In the genomic region with DNA sequence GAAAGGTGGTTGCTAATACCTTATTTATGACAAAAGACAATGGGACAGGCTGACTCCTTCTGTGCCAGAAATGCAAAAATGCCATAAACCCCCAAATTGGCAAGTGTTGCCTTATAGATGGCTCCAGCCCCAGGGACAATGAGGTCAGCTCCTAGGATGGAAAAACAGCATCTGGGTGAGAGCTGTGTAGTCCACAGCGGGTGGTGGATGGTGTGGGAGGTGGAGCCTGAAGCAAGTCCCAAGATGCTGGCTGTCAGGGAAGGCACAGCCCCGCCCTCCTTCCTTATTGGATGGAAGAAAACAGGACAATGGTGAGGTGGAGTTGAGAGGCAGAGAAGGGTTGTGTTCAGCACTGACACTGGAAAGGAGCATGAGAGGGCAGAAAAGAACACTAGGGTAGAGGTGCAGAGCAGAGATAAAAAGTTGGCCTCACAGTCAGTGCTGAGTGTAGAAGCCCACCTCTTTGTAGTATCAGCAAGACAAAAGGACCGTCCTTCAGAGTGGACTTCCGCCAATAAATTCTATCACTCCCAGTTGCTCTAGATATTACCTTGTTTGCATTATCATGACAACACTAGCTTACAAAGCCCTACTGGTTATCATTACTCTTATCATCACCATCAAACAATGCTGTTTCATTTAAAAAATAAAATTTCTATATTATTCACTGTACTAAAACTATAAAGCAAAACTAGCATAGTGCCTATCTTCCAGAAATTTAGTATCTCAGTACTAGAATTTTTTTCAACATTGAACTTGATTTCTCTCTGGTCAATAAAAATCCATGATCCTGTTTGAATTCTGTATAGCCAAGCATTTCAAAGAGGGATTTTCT, we compare ENCODE assay signal across 8 cellular contexts. TPM values are rescaled to one million over a fixed set of nuclear protein-coding genes. Genes with fewer than 3 reads are reported as not detected.
DNase-seq lines count a peak whose midpoint lies in the region; ATAC-seq, FAIRE-seq and TF ChIP-seq lines count a peak whose summit lies in the region.

No MANE protein-coding gene starts in this region.

- peaks cover 35 to 42% of the 10 kb centered on the region in 2 donors for H3K4me1 Mint-ChIP-seq in natural killer cell treated with Interleukin-12 subunit alpha and Interleukin-12 subunit beta and Interleukin-15 and Interleukin-18, amount 100 ng/mL, for 72 hours (ENCODE audit: low read depth in 2 of 2)

- H3K27ac ChIP-seq in esophagus (ENCODE audit: low read depth in 2 of 2, low read length in 1 of 2) (peak overlapping the region; percentile 48 to 56), small intestine (ENCODE audit: low read depth in 1 of 2, low read length in 1 of 2) (peak overlapping the region in 1 of 2 donors; percentile 79)

- H3K9me3 ChIP-seq in esophagus (ENCODE audit: control insufficient read depth in 2 of 2, insufficient read depth in 1 of 2, low read depth in 1 of 2, low read length in 1 of 2): no peaks in the 10 kb centered on the region
- no peaks in the 10 kb centered on the region for H3K9me3 ChIP-seq in small intestine (ENCODE audit: control insufficient read depth, low read depth)

- H3K4me1 ChIP-seq in esophagus (ENCODE audit: control insufficient read depth in 2 of 2, insufficient read depth in 2 of 2, low read length in 1 of 2): peaks cover 0 to under 1% of the 10 kb centered on the region in 2 donors
- peaks cover 0 to 2% of the 10 kb centered on the region in 2 donors for H3K4me1 ChIP-seq in small intestine (ENCODE audit: control insufficient read depth in 2 of 2, insufficient read depth in 1 of 2, low read depth in 1 of 2, low read length in 1 of 2)

- no peaks in the 10 kb centered on the region for H3K27me3 Mint-ChIP-seq in natural killer cell treated with Interleukin-12 subunit alpha and Interleukin-12 subunit beta and Interleukin-15 and Interleukin-18, amount 100 ng/mL, for 72 hours

- ATAC-seq in natural killer cell treated with Interleukin-12 subunit alpha and Interleukin-12 subunit beta and Interleukin-15 and Interleukin-18, amount 100 ng/mL, for 72 hours: no peak

- no peak for FAIRE-seq in small intestine (lab: Jason Lieb, UNC)

- peak overlapping the region; percentile 53 for H3K4me3 Mint-ChIP-seq in natural killer cell treated with Interleukin-12 subunit alpha and Interleukin-12 subunit beta and Interleukin-15 and Interleukin-18, amount 100 ng/mL, for 72 hours

- H3K36me3 Mint-ChIP-seq in natural killer cell treated with Interleukin-12 subunit alpha and Interleukin-12 subunit beta and Interleukin-15 and Interleukin-18, amount 100 ng/mL, for 72 hours: peaks cover 9% of the 10 kb centered on the region

- no peak for TF ChIP-seq CTCF in GM10266 (IDR thresholded peaks at IDR 0.05; ENCODE audit: control insufficient read depth, insufficient read depth, low read depth, missing control alignments)

- DNase-seq in GF-D8 (lab: John Stamatoyannopoulos, UW) (peak; percentile 52), NCI-H1048 (lab: John Stamatoyannopoulos, UW) (peak; percentile 26), T1000 (lab: John Stamatoyannopoulos, UW) (peak; percentile 25), GM10266 (ENCODE audit: extremely low spot score) (no peak), small intestine (no peak)
- DNase-seq in natural killer cell treated with Interleukin-12 subunit alpha and Interleukin-12 subunit beta and Interleukin-15 and Interleukin-18, amount 100 ng/mL, for 72 hours (ENCODE audit: low spot score): no peak
- no peak for DNase-seq in activated CD8-positive, alpha-beta memory T cell treated with anti-CD3 and anti-CD28 coated beads for 24 hours

- H3K4me3 ChIP-seq in esophagus (ENCODE audit: low read depth in 1 of 2, low read length in 2 of 2) (no peak overlapping the region), small intestine (ENCODE audit: low read depth in 1 of 2, low read length in 2 of 2) (no peak overlapping the region)

- H3K27ac Mint-ChIP-seq in natural killer cell treated with Interleukin-12 subunit alpha and Interleukin-12 subunit beta and Interleukin-15 and Interleukin-18, amount 100 ng/mL, for 72 hours: peak overlapping the region; percentile 99 to 100

- H3K36me3 ChIP-seq in esophagus (ENCODE audit: control insufficient read depth in 2 of 2, insufficient read depth in 2 of 2, low read length in 1 of 2) (no peaks in the 10 kb centered on the region), small intestine (ENCODE audit: control insufficient read depth in 2 of 2, insufficient read depth in 2 of 2, low read length in 2 of 2) (no peaks in the 10 kb centered on the region)

- 51 to 64% methylated on average over 4 of the region's 4 CpGs for WGBS in esophagus, 2 donors
- WGBS in small intestine, 3 donors: 59 to 91% (median 80%) methylated on average over 4 of the region's 4 CpGs

- H3K9me3 Mint-ChIP-seq in natural killer cell treated with Interleukin-12 subunit alpha and Interleukin-12 subunit beta and Interleukin-15 and Interleukin-18, amount 100 ng/mL, for 72 hours: peaks cover 2% of the 10 kb centered on the region

- H3K27me3 ChIP-seq in esophagus (ENCODE audit: control insufficient read depth in 1 of 2, insufficient read depth in 2 of 2, low read length in 2 of 2) (no peaks in the 10 kb centered on the region), small intestine (ENCODE audit: control insufficient read depth in 2 of 2, insufficient read depth in 2 of 2, low read length in 2 of 2) (no peaks in the 10 kb centered on the region)

RNA-seq across cellular contexts. Expression of a gene that starts 3.7 kb away (rescaled TPM):
- polyA plus RNA-seq in esophagus (1 to 10 TPM; 3.3 to 6.1 TPM), small intestine (10 to 100 TPM in 1 of 3 donors, 1 to 10 TPM in 2; 7.8 to 10.9 (median 8.5) TPM)
- 10 to 100 TPM; 25.5 to 30.4 TPM for total RNA-seq in natural killer cell treated with Interleukin-12 subunit alpha and Interleukin-12 subunit beta and Interleukin-15 and Interleukin-18, amount 100 ng/mL, for 72 hours

RNA-seq across cellular contexts. Expression of a gene that starts 59.6 kb away (rescaled TPM):
- polyA plus RNA-seq in esophagus (1,000 to 10,000 TPM in 1 of 2 donors, 100 to 1,000 TPM in 1; 679 to 1,046 TPM), small intestine (1,000 to 10,000 TPM in 2 of 3 donors, 100 to 1,000 TPM in 1; 851 to 1,257 (median 1,018) TPM)
- total RNA-seq in natural killer cell treated with Interleukin-12 subunit alpha and Interleukin-12 subunit beta and Interleukin-15 and Interleukin-18, amount 100 ng/mL, for 72 hours: 100 to 1,000 TPM; 174 to 259 TPM

Comparison
In these comparisons a context has a peak if more than half of its experiments do, and no peak if none do; other contexts are left out.
1. DNase-seq: peak in GF-D8 (single experiment), NCI-H1048 (single experiment) and T1000 (single experiment); none in natural killer cell treated with Interleukin-12 subunit alpha and Interleukin-12 subunit beta and Interleukin-15 and Interleukin-18, amount 100 ng/mL, for 72 hours (single experiment), GM10266 (single experiment), small intestine (single experiment) and activated CD8-positive, alpha-beta memory T cell treated with anti-CD3 and anti-CD28 coated beads for 24 hours (single experiment).